ENCODE assay signal across 15 cellular contexts in genomic region chr14:81946808-81947798, GRCh38.
A peak's percentile ranks its signal among the peaks of the same experiment; 100 is the strongest.
DNase-seq lines count a peak whose midpoint lies in the region; TF ChIP-seq lines count a peak whose summit lies in the region.
"Had no signal": no experiment of that assay in that cellular context is flagged by ENCODE, and none has a peak within 500 bp of the region (broad histone marks: within the 10 kb centered on the region; RNA-seq: fewer than 3 reads in every experiment).

No MANE protein-coding gene starts in this region.

- H3K9ac ChIP-seq in neural cell (ENCODE audit: low read length), result peak overlapping the region; percentile 56

- H3K9me2 ChIP-seq in neural cell (ENCODE audit: insufficient read depth, low read length), result no peaks in the 10 kb centered on the region

- H3K36me3 ChIP-seq in neural cell (ENCODE audit: insufficient read depth, low read length), result no peaks in the 10 kb centered on the region
- H3K36me3 ChIP-seq: prostate gland had no signal

- H3K4me3 ChIP-seq in neural cell (ENCODE audit: low read length) (peak overlapping the region; percentile 32), coronary artery (no peak overlapping the region)
- H3K4me3 ChIP-seq: mucosa of descending colon, prostate gland had no signal

- DNase-seq in DMS79 (lab: John Stamatoyannopoulos, UW), result peak; percentile 96
- DNase-seq in NCI-H748 (lab: John Stamatoyannopoulos, UW; ENCODE audit: unreplicated experiment), result peak; percentile 35
- peak; percentile 64 for DNase-seq in foreskin melanocyte
- no peak for DNase-seq in GM10266 (ENCODE audit: extremely low spot score)
- no peak for DNase-seq in amniotic stem cell (lab: John Stamatoyannopoulos, UW)
- no peak for DNase-seq in coronary artery (ENCODE audit: low spot score)
- DNase-seq in stimulated activated CD4-positive, alpha-beta T cell treated with anti-CD3 and anti-CD28 coated beads, Interleukin-12 subunit alpha, Interleukin-12 subunit beta, amount 100 ng/mL, for 4 hours, result no peak
- DNase-seq: activated B cell treated with CpG ODN at 0.5 μM for 24 hours; activated CD8-positive, alpha-beta memory T cell treated with anti-CD3 and anti-CD28 coated beads, Interleukin-2, amount 50 U/mL, for 4 hours; DMS53; mucosa of descending colon; NCI-H1105 treated with DMSO at 0.1 percent for 48 hours; stimulated activated CD4-positive, alpha-beta T cell treated with anti-CD3 and anti-CD28 coated beads, Interleukin-2, amount 100 ng/mL, for 48 hours had no signal

- H3K79me2 ChIP-seq in neural cell (replicated peaks; ENCODE audit: insufficient read depth, low read length), result no peaks in the 10 kb centered on the region

- no peak overlapping the region for H2AFZ ChIP-seq in neural cell (ENCODE audit: low read depth, low read length)

- H4K20me1 ChIP-seq in neural cell (ENCODE audit: insufficient read depth), result no peaks in the 10 kb centered on the region

- H3K4me2 ChIP-seq in neural cell (ENCODE audit: low read length), result peak overlapping the region; percentile 40

- TF ChIP-seq RAD21 in neural cell (conservative IDR thresholded peaks at IDR 0.05), result no peak

- peaks cover 5% of the 10 kb centered on the region for H3F3A ChIP-seq in neural cell (ENCODE audit: insufficient read depth, low read length, poor library complexity, severe bottlenecking)

- TF ChIP-seq CTCF in neural cell (IDR thresholded peaks at IDR 0.05; ENCODE audit: poor library complexity, severe bottlenecking) (no peak), GM10266 (IDR thresholded peaks at IDR 0.05; ENCODE audit: control insufficient read depth, insufficient read depth, low read depth, missing control alignments) (no peak), coronary artery (IDR thresholded peaks at IDR 0.05) (no peak)

- no peaks in the 10 kb centered on the region for H3K9me3 ChIP-seq in neural cell (ENCODE audit: low read length)
- H3K9me3 ChIP-seq: mucosa of descending colon, prostate gland had no signal

- no peaks in the 10 kb centered on the region for H3K27me3 ChIP-seq in neural cell (ENCODE audit: insufficient read depth, low read depth, low read length)

- H3K27ac ChIP-seq in neural cell (ENCODE audit: low read length), result peak overlapping the region; percentile 92
- H3K27ac ChIP-seq in coronary artery, result no peak overlapping the region
- H3K27ac ChIP-seq: prostate gland had no signal

- peak; percentile 83 for TF ChIP-seq EP300 in neural cell (conservative IDR thresholded peaks at IDR 0.05; ENCODE audit: poor library complexity, severe bottlenecking)

TF ChIP-seq in neural cell, 6 proteins besides CTCF, POLR2A, EP300 and RAD21:
- TF ChIP-seq MXI1 (conservative IDR thresholded peaks at IDR 0.05; ENCODE audit: poor library complexity, severe bottlenecking), result no peak
- TF ChIP-seq TAF1 (IDR thresholded peaks at IDR 0.05; ENCODE audit: low read depth), result no peak
- TF ChIP-seq POLR2AphosphoS5 (IDR thresholded peaks at IDR 0.05), result peak; percentile 67
- no peak for TF ChIP-seq SMC3 (conservative IDR thresholded peaks at IDR 0.05; ENCODE audit: poor library complexity)
- no peak for TF ChIP-seq EZH2 (IDR thresholded peaks at IDR 0.05; ENCODE audit: borderline replicate concordance, insufficient read depth, low read length, poor library complexity, severe bottlenecking)
- no peak for TF ChIP-seq REST (IDR thresholded peaks at IDR 0.05; ENCODE audit: borderline replicate concordance)

Comparison
In these comparisons a context has a peak if more than half of its experiments do, and no peak if none do; other contexts are left out.
1. DNase-seq: peak in DMS79 (single experiment), NCI-H748 (single experiment) and foreskin melanocyte (single experiment); none in GM10266 (single experiment), amniotic stem cell (single experiment), coronary artery (single experiment) and stimulated activated CD4-positive, alpha-beta T cell treated with anti-CD3 and anti-CD28 coated beads, Interleukin-12 subunit alpha, Interleukin-12 subunit beta, amount 100 ng/mL, for 4 hours (single experiment).